36 cellular contexts compared by ENCODE assay signal in the genomic region with DNA sequence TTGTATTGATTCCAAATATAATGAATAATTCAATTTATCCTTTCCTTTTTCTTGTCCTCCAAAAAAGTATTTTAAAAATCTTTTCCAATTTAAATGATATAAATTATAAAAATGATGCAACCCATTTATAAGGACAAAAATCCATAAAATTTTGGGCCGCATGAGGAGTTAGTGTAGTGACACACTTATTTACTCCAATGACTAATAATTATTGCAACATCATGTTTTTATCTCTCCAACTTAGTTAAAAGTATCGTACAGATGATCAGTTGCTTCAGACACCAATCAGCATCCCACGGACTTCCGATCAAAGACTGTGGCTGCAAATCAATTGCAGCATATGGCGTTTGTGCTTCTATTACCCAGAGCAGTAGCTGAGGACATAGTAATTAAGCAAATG. TPM values are rescaled to one million over a fixed set of nuclear protein-coding genes. Genes with fewer than 3 reads are reported as not detected.
"Had no signal": no experiment of that assay in that cellular context is flagged by ENCODE, and none has a peak within 500 bp of the region (broad histone marks: within the 10 kb centered on the region; RNA-seq: fewer than 3 reads in every experiment).

No MANE protein-coding gene starts in this region.

- H3K27me3 ChIP-seq: adrenal gland, cardiac muscle cell had no signal

- H3K9me3 ChIP-seq: adrenal gland had no signal

- ATAC-seq: activated CD8-positive, alpha-beta T cell treated with anti-CD3 and anti-CD28 coated beads for 36 hours; activated naive CD4-positive, alpha-beta T cell treated with anti-CD3 and anti-CD28 coated beads, Interleukin-2, amount 50 U/mL, for 72 hours; activated T-cell treated with anti-CD3 and anti-CD28 coated beads, Interleukin-2, amount 50 U/mL, for 4 hours; activated T-cell treated with anti-CD3 and anti-CD28 coated beads, Interleukin-2, amount 50 U/mL, for 72 hours; activated T-helper 17 cell treated with anti-CD3 and anti-CD28 coated beads, Interleukin-2, amount 50 U/mL, for 72 hours had no signal

- DNase-seq: activated B cell treated with CpG ODN at 0.5 μM for 24 hours; activated CD4-positive, alpha-beta memory T cell treated with anti-CD3 and anti-CD28 coated beads for 36 hours; activated CD4-positive, alpha-beta T cell treated with anti-CD3 and anti-CD28 coated beads for 4 hours; activated CD4-positive, alpha-beta T cell treated with anti-CD3 and anti-CD28 coated beads, Interleukin-2, amount 10 ng/mL, durations not matched to agents 24 days and 14 days; activated CD4-positive, alpha-beta T cell treated with anti-CD3 and anti-CD28 coated beads, Interleukin-2, amount 50 U/mL, for 1 hour; activated CD4-positive, alpha-beta T cell treated with anti-CD3 and anti-CD28 coated beads, Interleukin-2, amount 50 U/mL, for 4 hours; activated CD4-positive, CD25-positive, alpha-beta regulatory T cell treated with anti-CD3 and anti-CD28 coated beads, Interleukin-2, amount 50 U/mL, for 72 hours; activated CD8-positive, alpha-beta memory T cell treated with anti-CD3 and anti-CD28 coated beads, Interleukin-2, amount 50 U/mL, for 4 hours; activated CD8-positive, alpha-beta T cell treated with anti-CD3 and anti-CD28 coated beads for 36 hours; activated effector memory CD4-positive, alpha-beta T cell treated with anti-CD3 and anti-CD28 coated beads, Interleukin-2, amount 50 U/mL, for 16 hours; activated gamma-delta T cell treated with Interleukin-2 at 50 U/mL for 16 hours; activated naive CD4-positive, alpha-beta T cell; activated naive CD4-positive, alpha-beta T cell treated with anti-CD3 and anti-CD28 coated beads for 36 hours; activated naive CD4-positive, alpha-beta T cell treated with anti-CD3 and anti-CD28 coated beads, Interleukin-2, amount 50 U/mL, for 16 hours; activated naive CD8-positive, alpha-beta T cell treated with anti-CD3 and anti-CD28 coated beads for 36 hours; activated T-cell treated with anti-CD3 and anti-CD28 coated beads for 4 hours; activated T-cell treated with anti-CD3 and anti-CD28 coated beads, Interleukin-2, amount 50 U/mL, for 1 hour; activated T-cell treated with anti-CD3 and anti-CD28 coated beads, Interleukin-2, amount 50 U/mL, for 4 hours; activated T-cell treated with anti-CD3 and anti-CD28 coated beads, Interleukin-2, amount 50 U/mL, for 72 hours; adrenal gland; amniotic stem cell; aorta; cerebellar nuclear complex; T-helper 1 cell; T-helper 2 cell; T-helper 9 cell had no signal

- H3K4me1 ChIP-seq: adrenal gland had no signal

- H3K27ac ChIP-seq: adrenal gland, cardiac muscle cell, VCaP had no signal

- H3K36me3 ChIP-seq: adrenal gland, cardiac muscle cell had no signal

- FAIRE-seq: bronchial epithelial cell, TTC549 had no signal

- H3K4me3 ChIP-seq: adrenal gland, cardiac muscle cell had no signal

RNA-seq across cellular contexts. Expression of a gene that starts 58.6 kb away (rescaled TPM):
- total RNA-seq: activated B cell treated with CpG ODN at 0.5 μM for 24 hours; activated CD4-positive, alpha-beta memory T cell treated with anti-CD3 and anti-CD28 coated beads for 36 hours; activated CD4-positive, alpha-beta T cell treated with anti-CD3 and anti-CD28 coated beads, Interleukin-2, amount 10 ng/mL, durations not matched to agents 24 days and 14 days; activated CD8-positive, alpha-beta memory T cell treated with anti-CD3 and anti-CD28 coated beads for 36 hours; activated CD8-positive, alpha-beta T cell treated with anti-CD3 and anti-CD28 coated beads for 36 hours; activated naive CD4-positive, alpha-beta T cell treated with anti-CD3 and anti-CD28 coated beads for 36 hours; activated naive CD4-positive, alpha-beta T cell treated with anti-CD3 and anti-CD28 coated beads, Interleukin-2, amount 50 U/mL, for 72 hours; activated naive CD8-positive, alpha-beta T cell treated with anti-CD3 and anti-CD28 coated beads for 36 hours; activated T-cell treated with anti-CD3 and anti-CD28 coated beads, Interleukin-2, amount 50 U/mL, for 4 hours; activated T-cell treated with anti-CD3 and anti-CD28 coated beads, Interleukin-2, amount 50 U/mL, for 72 hours; activated T-helper 1 cell treated with anti-CD3 and anti-CD28 coated beads, Interleukin-12 subunit alpha, Interleukin-12 subunit beta, Interleukin-2, Interleukin-4 antibody, amounts not matched to agents 30 ng/mL and 10 ng/mL and 1 ng/mL, durations not matched to agents 14 hours and 24 hours and 36 hours; activated T-helper 17 cell treated with anti-CD3 and anti-CD28 coated beads, Interleukin-2, amount 50 U/mL, for 72 hours; astrocyte; bronchial epithelial cell; chondrocyte had no signal
